In the genomic region with DNA sequence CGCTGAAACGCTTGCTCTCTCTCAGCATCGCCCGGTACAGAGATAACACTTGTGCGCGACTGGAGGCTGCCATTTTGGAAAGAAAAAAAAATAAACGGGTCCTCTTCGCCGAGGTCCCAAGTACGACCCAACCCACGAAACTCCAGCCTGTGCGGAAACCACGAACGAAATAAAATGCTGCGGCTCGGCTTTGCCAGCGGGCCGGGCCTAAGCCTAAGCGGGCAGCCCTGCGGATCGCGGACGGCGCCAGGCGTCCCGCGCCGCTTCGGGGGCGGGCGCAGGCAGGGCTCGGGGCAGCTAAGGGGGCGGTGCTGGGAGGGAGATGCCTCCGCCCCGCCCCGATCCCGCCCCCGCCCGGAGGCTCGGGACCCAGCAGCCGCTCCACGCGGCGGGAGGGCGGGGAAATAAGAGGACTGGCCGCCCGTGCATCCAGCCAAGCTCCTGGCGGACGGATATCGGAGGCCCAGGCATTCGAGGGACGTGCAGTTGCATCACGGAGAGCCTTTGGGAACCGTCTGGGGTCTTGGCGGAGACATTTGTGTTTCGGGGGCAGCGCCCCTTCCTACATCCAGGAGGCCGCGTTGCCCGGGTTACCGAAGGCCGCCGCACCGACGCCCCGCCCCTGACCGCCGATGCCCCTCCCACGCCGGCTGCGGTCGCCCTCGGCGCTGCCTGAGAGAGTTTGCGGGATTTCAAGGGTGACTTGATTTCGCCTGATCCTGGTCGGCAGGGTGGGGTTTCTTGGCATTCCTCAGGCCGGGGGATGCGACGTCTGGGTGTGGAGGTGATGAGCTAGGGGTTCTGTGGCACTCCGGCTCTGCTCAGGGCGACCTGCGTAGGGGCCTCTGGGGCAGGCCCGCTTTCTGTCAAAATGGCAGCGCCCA, we compare ENCODE assay signal across 1 cellular context.
A peak's percentile ranks its signal among the peaks of the same experiment; 100 is the strongest.
TF ChIP-seq lines count a peak whose summit lies in the region.

A gene (plus strand): TSS at position 853 of the 884 bp plus-strand sequence.
A gene (minus strand): TSS at position 290 of the 884 bp plus-strand sequence. CDS start 217 bp downstream, at position 73.

TF ChIP-seq in HepG2, 621 proteins besides CTCF, POLR2A, EP300 and RAD21 (continued from another document and continues in another):
- TF ChIP-seq, protein P1, sequence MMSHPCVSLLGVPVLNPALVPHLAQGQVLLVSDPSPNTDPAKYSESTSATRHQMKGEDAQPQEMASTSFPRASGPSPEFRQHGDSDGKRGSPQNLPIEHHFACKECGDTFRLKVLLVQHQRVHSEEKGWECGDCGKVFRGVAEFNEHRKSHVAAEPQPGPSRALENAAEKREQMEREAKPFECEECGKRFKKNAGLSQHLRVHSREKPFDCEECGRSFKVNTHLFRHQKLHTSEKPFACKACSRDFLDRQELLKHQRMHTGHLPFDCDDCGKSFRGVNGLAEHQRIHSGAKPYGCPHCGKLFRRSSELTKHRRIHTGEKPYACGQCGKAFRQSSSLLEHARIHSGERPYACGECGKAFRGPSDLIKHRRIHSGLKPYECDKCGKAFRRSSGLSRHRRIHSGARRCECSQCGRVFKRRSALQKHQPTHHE (CRISPR knock-in tag; IDR thresholded peaks at IDR 0.05; ENCODE audit: borderline replicate concordance): peak; percentile 76
- TF ChIP-seq, protein P2, sequence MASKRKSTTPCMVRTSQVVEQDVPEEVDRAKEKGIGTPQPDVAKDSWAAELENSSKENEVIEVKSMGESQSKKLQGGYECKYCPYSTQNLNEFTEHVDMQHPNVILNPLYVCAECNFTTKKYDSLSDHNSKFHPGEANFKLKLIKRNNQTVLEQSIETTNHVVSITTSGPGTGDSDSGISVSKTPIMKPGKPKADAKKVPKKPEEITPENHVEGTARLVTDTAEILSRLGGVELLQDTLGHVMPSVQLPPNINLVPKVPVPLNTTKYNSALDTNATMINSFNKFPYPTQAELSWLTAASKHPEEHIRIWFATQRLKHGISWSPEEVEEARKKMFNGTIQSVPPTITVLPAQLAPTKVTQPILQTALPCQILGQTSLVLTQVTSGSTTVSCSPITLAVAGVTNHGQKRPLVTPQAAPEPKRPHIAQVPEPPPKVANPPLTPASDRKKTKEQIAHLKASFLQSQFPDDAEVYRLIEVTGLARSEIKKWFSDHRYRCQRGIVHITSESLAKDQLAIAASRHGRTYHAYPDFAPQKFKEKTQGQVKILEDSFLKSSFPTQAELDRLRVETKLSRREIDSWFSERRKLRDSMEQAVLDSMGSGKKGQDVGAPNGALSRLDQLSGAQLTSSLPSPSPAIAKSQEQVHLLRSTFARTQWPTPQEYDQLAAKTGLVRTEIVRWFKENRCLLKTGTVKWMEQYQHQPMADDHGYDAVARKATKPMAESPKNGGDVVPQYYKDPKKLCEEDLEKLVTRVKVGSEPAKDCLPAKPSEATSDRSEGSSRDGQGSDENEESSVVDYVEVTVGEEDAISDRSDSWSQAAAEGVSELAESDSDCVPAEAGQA (IDR thresholded peaks at IDR 0.05; ENCODE audit: low read depth): peak; percentile 19; the same call in 1 of the 2 replicates
- TF ChIP-seq, protein P2 (CRISPR knock-in tag; IDR thresholded peaks at IDR 0.05; ENCODE audit: borderline replicate concordance): no peak; the same call in 1 of the 2 replicates
- TF ChIP-seq GABPA (IDR thresholded peaks at IDR 0.05; ENCODE audit: low read depth, low read length): no peak
- TF ChIP-seq GABPA (CRISPR knock-in tag; IDR thresholded peaks at IDR 0.05; ENCODE audit: low read depth): 0 out of 2 replicates have a peak, but pooled peaks have one; percentile 59
- peak; percentile 70; the same call in 1 of the 2 replicates for TF ChIP-seq NFATC3 (CRISPR knock-in tag; IDR thresholded peaks at IDR 0.05)
- TF ChIP-seq, protein P3, sequence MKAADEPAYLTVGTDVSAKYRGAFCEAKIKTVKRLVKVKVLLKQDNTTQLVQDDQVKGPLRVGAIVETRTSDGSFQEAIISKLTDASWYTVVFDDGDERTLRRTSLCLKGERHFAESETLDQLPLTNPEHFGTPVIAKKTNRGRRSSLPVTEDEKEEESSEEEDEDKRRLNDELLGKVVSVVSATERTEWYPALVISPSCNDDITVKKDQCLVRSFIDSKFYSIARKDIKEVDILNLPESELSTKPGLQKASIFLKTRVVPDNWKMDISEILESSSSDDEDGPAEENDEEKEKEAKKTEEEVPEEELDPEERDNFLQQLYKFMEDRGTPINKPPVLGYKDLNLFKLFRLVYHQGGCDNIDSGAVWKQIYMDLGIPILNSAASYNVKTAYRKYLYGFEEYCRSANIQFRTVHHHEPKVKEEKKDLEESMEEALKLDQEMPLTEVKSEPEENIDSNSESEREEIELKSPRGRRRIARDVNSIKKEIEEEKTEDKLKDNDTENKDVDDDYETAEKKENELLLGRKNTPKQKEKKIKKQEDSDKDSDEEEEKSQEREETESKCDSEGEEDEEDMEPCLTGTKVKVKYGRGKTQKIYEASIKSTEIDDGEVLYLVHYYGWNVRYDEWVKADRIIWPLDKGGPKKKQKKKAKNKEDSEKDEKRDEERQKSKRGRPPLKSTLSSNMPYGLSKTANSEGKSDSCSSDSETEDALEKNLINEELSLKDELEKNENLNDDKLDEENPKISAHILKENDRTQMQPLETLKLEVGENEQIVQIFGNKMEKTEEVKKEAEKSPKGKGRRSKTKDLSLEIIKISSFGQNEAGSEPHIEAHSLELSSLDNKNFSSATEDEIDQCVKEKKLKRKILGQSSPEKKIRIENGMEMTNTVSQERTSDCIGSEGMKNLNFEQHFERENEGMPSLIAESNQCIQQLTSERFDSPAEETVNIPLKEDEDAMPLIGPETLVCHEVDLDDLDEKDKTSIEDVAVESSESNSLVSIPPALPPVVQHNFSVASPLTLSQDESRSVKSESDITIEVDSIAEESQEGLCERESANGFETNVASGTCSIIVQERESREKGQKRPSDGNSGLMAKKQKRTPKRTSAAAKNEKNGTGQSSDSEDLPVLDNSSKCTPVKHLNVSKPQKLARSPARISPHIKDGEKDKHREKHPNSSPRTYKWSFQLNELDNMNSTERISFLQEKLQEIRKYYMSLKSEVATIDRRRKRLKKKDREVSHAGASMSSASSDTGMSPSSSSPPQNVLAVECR (CRISPR knock-in tag; IDR thresholded peaks at IDR 0.05; ENCODE audit: borderline replicate concordance): peak; percentile 98
- TF ChIP-seq, protein P4, sequence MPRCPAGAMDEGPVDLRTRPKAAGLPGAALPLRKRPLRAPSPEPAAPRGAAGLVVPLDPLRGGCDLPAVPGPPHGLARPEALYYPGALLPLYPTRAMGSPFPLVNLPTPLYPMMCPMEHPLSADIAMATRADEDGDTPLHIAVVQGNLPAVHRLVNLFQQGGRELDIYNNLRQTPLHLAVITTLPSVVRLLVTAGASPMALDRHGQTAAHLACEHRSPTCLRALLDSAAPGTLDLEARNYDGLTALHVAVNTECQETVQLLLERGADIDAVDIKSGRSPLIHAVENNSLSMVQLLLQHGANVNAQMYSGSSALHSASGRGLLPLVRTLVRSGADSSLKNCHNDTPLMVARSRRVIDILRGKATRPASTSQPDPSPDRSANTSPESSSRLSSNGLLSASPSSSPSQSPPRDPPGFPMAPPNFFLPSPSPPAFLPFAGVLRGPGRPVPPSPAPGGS (CRISPR knock-in tag; IDR thresholded peaks at IDR 0.05): peak; percentile 83
- TF ChIP-seq, protein P5, sequence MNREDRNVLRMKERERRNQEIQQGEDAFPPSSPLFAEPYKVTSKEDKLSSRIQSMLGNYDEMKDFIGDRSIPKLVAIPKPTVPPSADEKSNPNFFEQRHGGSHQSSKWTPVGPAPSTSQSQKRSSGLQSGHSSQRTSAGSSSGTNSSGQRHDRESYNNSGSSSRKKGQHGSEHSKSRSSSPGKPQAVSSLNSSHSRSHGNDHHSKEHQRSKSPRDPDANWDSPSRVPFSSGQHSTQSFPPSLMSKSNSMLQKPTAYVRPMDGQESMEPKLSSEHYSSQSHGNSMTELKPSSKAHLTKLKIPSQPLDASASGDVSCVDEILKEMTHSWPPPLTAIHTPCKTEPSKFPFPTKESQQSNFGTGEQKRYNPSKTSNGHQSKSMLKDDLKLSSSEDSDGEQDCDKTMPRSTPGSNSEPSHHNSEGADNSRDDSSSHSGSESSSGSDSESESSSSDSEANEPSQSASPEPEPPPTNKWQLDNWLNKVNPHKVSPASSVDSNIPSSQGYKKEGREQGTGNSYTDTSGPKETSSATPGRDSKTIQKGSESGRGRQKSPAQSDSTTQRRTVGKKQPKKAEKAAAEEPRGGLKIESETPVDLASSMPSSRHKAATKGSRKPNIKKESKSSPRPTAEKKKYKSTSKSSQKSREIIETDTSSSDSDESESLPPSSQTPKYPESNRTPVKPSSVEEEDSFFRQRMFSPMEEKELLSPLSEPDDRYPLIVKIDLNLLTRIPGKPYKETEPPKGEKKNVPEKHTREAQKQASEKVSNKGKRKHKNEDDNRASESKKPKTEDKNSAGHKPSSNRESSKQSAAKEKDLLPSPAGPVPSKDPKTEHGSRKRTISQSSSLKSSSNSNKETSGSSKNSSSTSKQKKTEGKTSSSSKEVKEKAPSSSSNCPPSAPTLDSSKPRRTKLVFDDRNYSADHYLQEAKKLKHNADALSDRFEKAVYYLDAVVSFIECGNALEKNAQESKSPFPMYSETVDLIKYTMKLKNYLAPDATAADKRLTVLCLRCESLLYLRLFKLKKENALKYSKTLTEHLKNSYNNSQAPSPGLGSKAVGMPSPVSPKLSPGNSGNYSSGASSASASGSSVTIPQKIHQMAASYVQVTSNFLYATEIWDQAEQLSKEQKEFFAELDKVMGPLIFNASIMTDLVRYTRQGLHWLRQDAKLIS (CRISPR knock-in tag; IDR thresholded peaks at IDR 0.05): no peak
- peak; percentile 99 for TF ChIP-seq ZNF335 (CRISPR knock-in tag; IDR thresholded peaks at IDR 0.05)
- TF ChIP-seq PLRG1 (conservative IDR thresholded peaks at IDR 0.05): no peak
- TF ChIP-seq, protein P6, sequence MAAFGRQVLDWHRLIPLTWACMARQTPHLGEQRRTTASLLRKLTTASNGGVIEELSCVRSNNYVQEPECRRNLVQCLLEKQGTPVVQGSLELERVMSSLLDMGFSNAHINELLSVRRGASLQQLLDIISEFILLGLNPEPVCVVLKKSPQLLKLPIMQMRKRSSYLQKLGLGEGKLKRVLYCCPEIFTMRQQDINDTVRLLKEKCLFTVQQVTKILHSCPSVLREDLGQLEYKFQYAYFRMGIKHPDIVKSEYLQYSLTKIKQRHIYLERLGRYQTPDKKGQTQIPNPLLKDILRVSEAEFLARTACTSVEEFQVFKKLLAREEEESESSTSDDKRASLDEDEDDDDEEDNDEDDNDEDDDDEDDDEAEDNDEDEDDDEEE (CRISPR knock-in tag; IDR thresholded peaks at IDR 0.05): peak; percentile 87; the same call in 1 of the 2 replicates
- TF ChIP-seq, protein P7, sequence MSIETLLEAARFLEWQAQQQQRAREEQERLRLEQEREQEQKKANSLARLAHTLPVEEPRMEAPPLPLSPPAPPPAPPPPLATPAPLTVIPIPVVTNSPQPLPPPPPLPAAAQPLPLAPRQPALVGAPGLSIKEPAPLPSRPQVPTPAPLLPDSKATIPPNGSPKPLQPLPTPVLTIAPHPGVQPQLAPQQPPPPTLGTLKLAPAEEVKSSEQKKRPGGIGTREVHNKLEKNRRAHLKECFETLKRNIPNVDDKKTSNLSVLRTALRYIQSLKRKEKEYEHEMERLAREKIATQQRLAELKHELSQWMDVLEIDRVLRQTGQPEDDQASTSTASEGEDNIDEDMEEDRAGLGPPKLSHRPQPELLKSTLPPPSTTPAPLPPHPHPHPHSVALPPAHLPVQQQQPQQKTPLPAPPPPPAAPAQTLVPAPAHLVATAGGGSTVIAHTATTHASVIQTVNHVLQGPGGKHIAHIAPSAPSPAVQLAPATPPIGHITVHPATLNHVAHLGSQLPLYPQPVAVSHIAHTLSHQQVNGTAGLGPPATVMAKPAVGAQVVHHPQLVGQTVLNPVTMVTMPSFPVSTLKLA (IDR thresholded peaks at IDR 0.05): peak; percentile 78
- no peak for TF ChIP-seq ZNF577 (CRISPR knock-in tag; IDR thresholded peaks at IDR 0.05; ENCODE audit: borderline replicate concordance, low read depth)
- TF ChIP-seq, protein P8, sequence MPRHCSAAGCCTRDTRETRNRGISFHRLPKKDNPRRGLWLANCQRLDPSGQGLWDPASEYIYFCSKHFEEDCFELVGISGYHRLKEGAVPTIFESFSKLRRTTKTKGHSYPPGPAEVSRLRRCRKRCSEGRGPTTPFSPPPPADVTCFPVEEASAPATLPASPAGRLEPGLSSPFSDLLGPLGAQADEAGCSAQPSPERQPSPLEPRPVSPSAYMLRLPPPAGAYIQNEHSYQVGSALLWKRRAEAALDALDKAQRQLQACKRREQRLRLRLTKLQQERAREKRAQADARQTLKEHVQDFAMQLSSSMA (CRISPR knock-in tag; IDR thresholded peaks at IDR 0.05): no peak; the same call in 1 of the 2 replicates
- no peak for TF ChIP-seq ZNF614 (CRISPR knock-in tag; IDR thresholded peaks at IDR 0.05; ENCODE audit: borderline replicate concordance)
- TF ChIP-seq, protein P9, sequence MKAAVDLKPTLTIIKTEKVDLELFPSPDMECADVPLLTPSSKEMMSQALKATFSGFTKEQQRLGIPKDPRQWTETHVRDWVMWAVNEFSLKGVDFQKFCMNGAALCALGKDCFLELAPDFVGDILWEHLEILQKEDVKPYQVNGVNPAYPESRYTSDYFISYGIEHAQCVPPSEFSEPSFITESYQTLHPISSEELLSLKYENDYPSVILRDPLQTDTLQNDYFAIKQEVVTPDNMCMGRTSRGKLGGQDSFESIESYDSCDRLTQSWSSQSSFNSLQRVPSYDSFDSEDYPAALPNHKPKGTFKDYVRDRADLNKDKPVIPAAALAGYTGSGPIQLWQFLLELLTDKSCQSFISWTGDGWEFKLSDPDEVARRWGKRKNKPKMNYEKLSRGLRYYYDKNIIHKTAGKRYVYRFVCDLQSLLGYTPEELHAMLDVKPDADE (CRISPR knock-in tag; IDR thresholded peaks at IDR 0.05): no peak; the same call in 1 of the 2 replicates
